In genomic region chr11:11836676-11837231, GRCh38 we compare ENCODE assay signal across 25 cellular contexts.
"Had no signal": no experiment of that assay in that cellular context is flagged by ENCODE, and none has a peak within 500 bp of the region (broad histone marks: within the 10 kb centered on the region; RNA-seq: fewer than 3 reads in every experiment).

No MANE protein-coding gene starts in this region.

- FAIRE-seq: bronchial epithelial cell had no signal

- H3K27me3 ChIP-seq: ascending aorta, body of pancreas had no signal

- H3K9me3 Mint-ChIP-seq: activated naive CD4-positive, alpha-beta T cell treated with anti-CD3 and anti-CD28 coated beads, Interleukin-2, amount 50 U/mL, for 24 hours; T-helper 1 cell treated with Interleukin-12 subunit alpha and Interleukin-12 subunit beta and Interleukin-4 antibody, amounts not matched to agents 30 μg/mL and 1 μg/mL, for 36 hours had no signal

- H3K4me3 ChIP-seq: ascending aorta, body of pancreas had no signal

- H3K4me3 Mint-ChIP-seq: activated CD8-positive, alpha-beta T cell treated with anti-CD3 and anti-CD28 coated beads, Interleukin-2, amount 10 ng/mL, durations not matched to agents 7 days and 5 days; activated naive CD4-positive, alpha-beta T cell treated with anti-CD3 and anti-CD28 coated beads, Interleukin-2, amount 50 U/mL, for 24 hours; T-helper 1 cell treated with Interleukin-12 subunit alpha and Interleukin-12 subunit beta and Interleukin-4 antibody, amounts not matched to agents 30 μg/mL and 1 μg/mL, for 36 hours had no signal

- DNase-seq: activated CD4-positive, alpha-beta T cell treated with anti-CD3 and anti-CD28 coated beads for 4 hours; activated CD4-positive, alpha-beta T cell treated with anti-CD3 and anti-CD28 coated beads, Interleukin-2, amount 50 U/mL, for 4 hours; activated CD8-positive, alpha-beta memory T cell treated with anti-CD3 and anti-CD28 coated beads, Interleukin-2, amount 50 U/mL, for 48 hours; activated CD8-positive, alpha-beta T cell treated with anti-CD3 and anti-CD28 coated beads, Interleukin-2, amount 10 ng/mL, durations not matched to agents 7 days and 5 days; activated naive CD4-positive, alpha-beta T cell; activated T-cell treated with anti-CD3 and anti-CD28 coated beads, Interleukin-2, amount 50 U/mL, for 1 hour; amniotic stem cell; body of pancreas; central memory CD4-positive, alpha-beta T cell; Kasumi-1; MV-4-11; NCI-H1092 treated with DMSO at 0.1 percent for 48 hours; NCI-H1436; NCI-H1694 treated with DMSO at 0.1 percent for 48 hours; NCI-H2029 treated with DMSO at 0.1 percent for 48 hours; NCI-H510A treated with DMSO at 0.1 percent for 48 hours; NCI-H69; NK-92 treated with Interleukin-12 subunit alpha and Interleukin-12 subunit beta, amount 100 ng/mL, for 24 hours; OCI-M1; RPMI8226; SK-N-SH had no signal

- H3K27ac ChIP-seq: ascending aorta, body of pancreas had no signal

- H3K27ac Mint-ChIP-seq: activated CD8-positive, alpha-beta T cell treated with anti-CD3 and anti-CD28 coated beads, Interleukin-2, amount 10 ng/mL, durations not matched to agents 7 days and 5 days; activated naive CD4-positive, alpha-beta T cell treated with anti-CD3 and anti-CD28 coated beads, Interleukin-2, amount 50 U/mL, for 24 hours; T-helper 1 cell treated with Interleukin-12 subunit alpha and Interleukin-12 subunit beta and Interleukin-4 antibody, amounts not matched to agents 30 μg/mL and 1 μg/mL, for 36 hours had no signal

- H3K36me3 Mint-ChIP-seq: activated naive CD4-positive, alpha-beta T cell treated with anti-CD3 and anti-CD28 coated beads, Interleukin-2, amount 50 U/mL, for 24 hours had no signal

- H3K4me1 ChIP-seq: ascending aorta had no signal

- H3K9me3 ChIP-seq: ascending aorta, body of pancreas, SK-N-SH had no signal

- H3K9ac ChIP-seq: SK-N-SH had no signal

- H3K36me3 ChIP-seq: ascending aorta had no signal
